In genomic region chr13:80048802-80049201, GRCh38 we compare ENCODE assay signal across 1 cellular context.
TF ChIP-seq lines count a peak whose summit lies in the region.

No MANE protein-coding gene starts in this region.

TF ChIP-seq in GM12878, 131 proteins besides CTCF, POLR2A, EP300 and RAD21 (continued from another document and continues in another):
- TF ChIP-seq PBX3 (IDR thresholded peaks at IDR 0.05; ENCODE audit: insufficient replicate concordance, low read depth, low read length) = peak; percentile 11
- TF ChIP-seq IKZF1 (conservative IDR thresholded peaks at IDR 0.05) = peak; percentile 97
- TF ChIP-seq CHD1 (IDR thresholded peaks at IDR 0.05; ENCODE audit: low read depth, low read length) = peak; percentile 84; the same call in 1 of the 2 replicates
- TF ChIP-seq HDAC2 (IDR thresholded peaks at IDR 0.05) = no peak
- TF ChIP-seq NKRF (conservative IDR thresholded peaks at IDR 0.05) = 0 out of 2 replicates have a peak, but pooled peaks have one; percentile 37
- TF ChIP-seq CBX3 (IDR thresholded peaks at IDR 0.05; ENCODE audit: borderline replicate concordance, low read depth) = no peak
- TF ChIP-seq ATF7 (IDR thresholded peaks at IDR 0.05; ENCODE audit: low read depth) = peak; percentile 97
- no peak for TF ChIP-seq ZNF384 (IDR thresholded peaks at IDR 0.05; ENCODE audit: borderline replicate concordance, low read depth, low read length)
- TF ChIP-seq SUZ12 (IDR thresholded peaks at IDR 0.05; ENCODE audit: unreplicated experiment) = no peak
- no peak for TF ChIP-seq ZNF622 (IDR thresholded peaks at IDR 0.05)
- no peak for TF ChIP-seq IRF3 (IDR thresholded peaks at IDR 0.05)
- TF ChIP-seq ZSCAN29 (IDR thresholded peaks at IDR 0.05) = no peak
- TF ChIP-seq RAD51 (IDR thresholded peaks at IDR 0.05) = peak; percentile 67; the same call in 1 of the 2 replicates
- no peak for TF ChIP-seq SMARCA5 (IDR thresholded peaks at IDR 0.05)
- no peak for TF ChIP-seq BCLAF1 (IDR thresholded peaks at IDR 0.05)
- TF ChIP-seq ZNF217 (IDR thresholded peaks at IDR 0.05) = peak; percentile 78; the same call in 1 of the 2 replicates
- no peak for TF ChIP-seq ASH2L (IDR thresholded peaks at IDR 0.05; ENCODE audit: borderline replicate concordance, low read depth)
- TF ChIP-seq CEBPB (IDR thresholded peaks at IDR 0.05; ENCODE audit: borderline replicate concordance in 1 of 2, low read depth in 2 of 2, low read length in 2 of 2) = peak in 1 of 2 experiments; percentile 90; a peak in 2 of 4 replicates
- TF ChIP-seq NFIC (IDR thresholded peaks at IDR 0.05; ENCODE audit: low read depth, low read length) = peak; percentile 96
- peak; percentile 84 for TF ChIP-seq CBFB (IDR thresholded peaks at IDR 0.05; ENCODE audit: low read depth)
- peak; percentile 50 for TF ChIP-seq KLF5 (IDR thresholded peaks at IDR 0.05; ENCODE audit: partially characterized antibody)
- peak; percentile 63 for TF ChIP-seq PKNOX1 (IDR thresholded peaks at IDR 0.05)
- no peak for TF ChIP-seq NFXL1 (IDR thresholded peaks at IDR 0.05; ENCODE audit: borderline replicate concordance)
- peak; percentile 44; the same call in 1 of the 2 replicates for TF ChIP-seq ATF3 (IDR thresholded peaks at IDR 0.05; ENCODE audit: borderline replicate concordance, extremely low read depth, low read depth, low read length)
- TF ChIP-seq LARP7 (IDR thresholded peaks at IDR 0.05) = no peak
- TF ChIP-seq RELB (IDR thresholded peaks at IDR 0.05; ENCODE audit: low read depth) = peak; percentile 91
- peak; percentile 98 for TF ChIP-seq DPF2 (IDR thresholded peaks at IDR 0.05)
- TF ChIP-seq NRF1 (conservative IDR thresholded peaks at IDR 0.05; ENCODE audit: low read depth, low read length) = no peak
- no peak for TF ChIP-seq REST (IDR thresholded peaks at IDR 0.05; ENCODE audit: low read depth, low read length)
- TF ChIP-seq CBX5 (IDR thresholded peaks at IDR 0.05; ENCODE audit: low read depth) = peak; percentile 76; the same call in 1 of the 2 replicates
- TF ChIP-seq FOS (IDR thresholded peaks at IDR 0.05; ENCODE audit: borderline replicate concordance, extremely low read depth, insufficient read length) = peak; percentile 7
- no peak for TF ChIP-seq ZNF687 (IDR thresholded peaks at IDR 0.05)
- TF ChIP-seq GABPA (IDR thresholded peaks at IDR 0.05; ENCODE audit: low read depth) = peak; percentile 61; the same call in 1 of the 2 replicates
- peak; percentile 68; the same call in 1 of the 3 replicates for TF ChIP-seq POU2F2 (IDR thresholded peaks at IDR 0.05; ENCODE audit: borderline replicate concordance, low read depth, low read length)
- TF ChIP-seq TCF3 (IDR thresholded peaks at IDR 0.05; ENCODE audit: borderline replicate concordance, insufficient read depth, low read depth, low read length) = peak; percentile 81; the same call in 1 of the 2 replicates
- TF ChIP-seq ZBTB4 (CRISPR knock-in tag; IDR thresholded peaks at IDR 0.05) = no peak
- peak; percentile 69 for TF ChIP-seq CREB1 (IDR thresholded peaks at IDR 0.05; ENCODE audit: low read depth)
- peak; percentile 94 for TF ChIP-seq ZNF24 (IDR thresholded peaks at IDR 0.05)
